Comparison of ENCODE assay signal across 1 cellular context in genomic region chr22:39773976-39774539, GRCh38.
TF ChIP-seq lines count a peak whose summit lies in the region.

No MANE protein-coding gene starts in this region.

TF ChIP-seq in K562, 482 proteins besides CTCF, POLR2A, EP300 and RAD21 (continued from another document and continues in another):
- TF ChIP-seq ZNF77 (CRISPR knock-in tag; IDR thresholded peaks at IDR 0.05) (no peak), ZNF79 (CRISPR knock-in tag; IDR thresholded peaks at IDR 0.05; ENCODE audit: low read depth) (no peak), BRD4 (IDR thresholded peaks at IDR 0.05) (no peak), HMG20B (CRISPR knock-in tag; IDR thresholded peaks at IDR 0.05) (no peak), ZNF551 (CRISPR knock-in tag; IDR thresholded peaks at IDR 0.05) (no peak), ZNF143 (CRISPR knock-in tag; IDR thresholded peaks at IDR 0.05) (no peak), GABPB2 (CRISPR knock-in tag; conservative IDR thresholded peaks at IDR 0.05) (no peak), GTF2F1 (IDR thresholded peaks at IDR 0.05; ENCODE audit: low read depth, low read length) (no peak), ZBTB17 (CRISPR knock-in tag; IDR thresholded peaks at IDR 0.05) (no peak), RUNX1 (IDR thresholded peaks at IDR 0.05; ENCODE audit: low read depth) (no peak), KLF16 (IDR thresholded peaks at IDR 0.05) (no peak), HMGN3 (IDR thresholded peaks at IDR 0.05; ENCODE audit: borderline replicate concordance, extremely low read depth, insufficient read length, low read depth, low read length) (peak; percentile 45), TRIM24 (IDR thresholded peaks at IDR 0.05) (no peak; a peak in 1 of 4 replicates), ZNF766 (CRISPR knock-in tag; conservative IDR thresholded peaks at IDR 0.05) (no peak), HNRNPUL1 (IDR thresholded peaks at IDR 0.05; ENCODE audit: low read length) (no peak), RBM17 (IDR thresholded peaks at IDR 0.05; ENCODE audit: borderline replicate concordance, low read depth, low read length) (no peak), CTBP1 (IDR thresholded peaks at IDR 0.05; ENCODE audit: borderline replicate concordance) (peak; percentile 83), CTCFL (IDR thresholded peaks at IDR 0.05; ENCODE audit: borderline replicate concordance, insufficient read depth, low read depth, low read length, poor library complexity, severe bottlenecking) (no peak), NFIX (CRISPR knock-in tag; IDR thresholded peaks at IDR 0.05; ENCODE audit: low read depth) (no peak), MEF2A (IDR thresholded peaks at IDR 0.05; ENCODE audit: control insufficient read depth, low read depth, low read length) (no peak), JUND (IDR thresholded peaks at IDR 0.05; ENCODE audit: borderline replicate concordance, low read depth, low read length) (peak; percentile 80), JUND (tag; IDR thresholded peaks at IDR 0.05; ENCODE audit: borderline replicate concordance, low read depth, low read length) (peak; percentile 86), ADNP (tag; IDR thresholded peaks at IDR 0.05) (no peak; the same call in 1 of the 2 replicates), MAFG (tag; conservative IDR thresholded peaks at IDR 0.05) (no peak), MYBL2 (IDR thresholded peaks at IDR 0.05; ENCODE audit: low read depth) (no peak), MYBL2 (CRISPR knock-in tag; IDR thresholded peaks at IDR 0.05; ENCODE audit: borderline replicate concordance) (no peak), TEAD2 (tag; IDR thresholded peaks at IDR 0.05) (0 out of 2 replicates have a peak, but pooled peaks have one; percentile 9), ZFP30 (CRISPR knock-in tag; IDR thresholded peaks at IDR 0.05; ENCODE audit: borderline replicate concordance) (no peak), PHF8 (IDR thresholded peaks at IDR 0.05; ENCODE audit: borderline replicate concordance, low read length) (no peak), ZBTB11 (CRISPR knock-in tag; IDR thresholded peaks at IDR 0.05) (no peak)
- TF ChIP-seq, protein P1, sequence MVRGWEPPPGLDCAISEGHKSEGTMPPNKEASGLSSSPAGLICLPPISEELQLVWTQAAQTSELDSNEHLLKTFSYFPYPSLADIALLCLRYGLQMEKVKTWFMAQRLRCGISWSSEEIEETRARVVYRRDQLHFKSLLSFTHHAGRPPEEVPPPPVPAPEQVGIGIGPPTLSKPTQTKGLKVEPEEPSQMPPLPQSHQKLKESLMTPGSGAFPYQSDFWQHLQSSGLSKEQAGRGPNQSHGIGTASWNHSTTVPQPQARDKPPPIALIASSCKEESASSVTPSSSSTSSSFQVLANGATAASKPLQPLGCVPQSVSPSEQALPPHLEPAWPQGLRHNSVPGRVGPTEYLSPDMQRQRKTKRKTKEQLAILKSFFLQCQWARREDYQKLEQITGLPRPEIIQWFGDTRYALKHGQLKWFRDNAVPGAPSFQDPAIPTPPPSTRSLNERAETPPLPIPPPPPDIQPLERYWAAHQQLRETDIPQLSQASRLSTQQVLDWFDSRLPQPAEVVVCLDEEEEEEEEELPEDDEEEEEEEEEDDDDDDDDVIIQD (CRISPR knock-in tag; IDR thresholded peaks at IDR 0.05): no peak
- TF ChIP-seq, protein P2, sequence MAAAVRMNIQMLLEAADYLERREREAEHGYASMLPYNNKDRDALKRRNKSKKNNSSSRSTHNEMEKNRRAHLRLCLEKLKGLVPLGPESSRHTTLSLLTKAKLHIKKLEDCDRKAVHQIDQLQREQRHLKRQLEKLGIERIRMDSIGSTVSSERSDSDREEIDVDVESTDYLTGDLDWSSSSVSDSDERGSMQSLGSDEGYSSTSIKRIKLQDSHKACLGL (CRISPR knock-in tag; IDR thresholded peaks at IDR 0.05; ENCODE audit: borderline replicate concordance, poor library complexity, severe bottlenecking): no peak
- TF ChIP-seq, protein P3, sequence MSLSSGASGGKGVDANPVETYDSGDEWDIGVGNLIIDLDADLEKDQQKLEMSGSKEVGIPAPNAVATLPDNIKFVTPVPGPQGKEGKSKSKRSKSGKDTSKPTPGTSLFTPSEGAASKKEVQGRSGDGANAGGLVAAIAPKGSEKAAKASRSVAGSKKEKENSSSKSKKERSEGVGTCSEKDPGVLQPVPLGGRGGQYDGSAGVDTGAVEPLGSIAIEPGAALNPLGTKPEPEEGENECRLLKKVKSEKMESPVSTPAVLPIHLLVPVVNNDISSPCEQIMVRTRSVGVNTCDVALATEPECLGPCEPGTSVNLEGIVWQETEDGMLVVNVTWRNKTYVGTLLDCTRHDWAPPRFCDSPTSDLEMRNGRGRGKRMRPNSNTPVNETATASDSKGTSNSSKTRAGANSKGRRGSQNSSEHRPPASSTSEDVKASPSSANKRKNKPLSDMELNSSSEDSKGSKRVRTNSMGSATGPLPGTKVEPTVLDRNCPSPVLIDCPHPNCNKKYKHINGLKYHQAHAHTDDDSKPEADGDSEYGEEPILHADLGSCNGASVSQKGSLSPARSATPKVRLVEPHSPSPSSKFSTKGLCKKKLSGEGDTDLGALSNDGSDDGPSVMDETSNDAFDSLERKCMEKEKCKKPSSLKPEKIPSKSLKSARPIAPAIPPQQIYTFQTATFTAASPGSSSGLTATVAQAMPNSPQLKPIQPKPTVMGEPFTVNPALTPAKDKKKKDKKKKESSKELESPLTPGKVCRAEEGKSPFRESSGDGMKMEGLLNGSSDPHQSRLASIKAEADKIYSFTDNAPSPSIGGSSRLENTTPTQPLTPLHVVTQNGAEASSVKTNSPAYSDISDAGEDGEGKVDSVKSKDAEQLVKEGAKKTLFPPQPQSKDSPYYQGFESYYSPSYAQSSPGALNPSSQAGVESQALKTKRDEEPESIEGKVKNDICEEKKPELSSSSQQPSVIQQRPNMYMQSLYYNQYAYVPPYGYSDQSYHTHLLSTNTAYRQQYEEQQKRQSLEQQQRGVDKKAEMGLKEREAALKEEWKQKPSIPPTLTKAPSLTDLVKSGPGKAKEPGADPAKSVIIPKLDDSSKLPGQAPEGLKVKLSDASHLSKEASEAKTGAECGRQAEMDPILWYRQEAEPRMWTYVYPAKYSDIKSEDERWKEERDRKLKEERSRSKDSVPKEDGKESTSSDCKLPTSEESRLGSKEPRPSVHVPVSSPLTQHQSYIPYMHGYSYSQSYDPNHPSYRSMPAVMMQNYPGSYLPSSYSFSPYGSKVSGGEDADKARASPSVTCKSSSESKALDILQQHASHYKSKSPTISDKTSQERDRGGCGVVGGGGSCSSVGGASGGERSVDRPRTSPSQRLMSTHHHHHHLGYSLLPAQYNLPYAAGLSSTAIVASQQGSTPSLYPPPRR (CRISPR knock-in tag; IDR thresholded peaks at IDR 0.05; ENCODE audit: borderline replicate concordance): no peak
- TF ChIP-seq, protein P4, sequence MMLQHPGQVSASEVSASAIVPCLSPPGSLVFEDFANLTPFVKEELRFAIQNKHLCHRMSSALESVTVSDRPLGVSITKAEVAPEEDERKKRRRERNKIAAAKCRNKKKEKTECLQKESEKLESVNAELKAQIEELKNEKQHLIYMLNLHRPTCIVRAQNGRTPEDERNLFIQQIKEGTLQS (IDR thresholded peaks at IDR 0.05): peak; percentile 95
- TF ChIP-seq, protein P4 (CRISPR knock-in tag; conservative IDR thresholded peaks at IDR 0.05): no peak
- TF ChIP-seq, protein P5, sequence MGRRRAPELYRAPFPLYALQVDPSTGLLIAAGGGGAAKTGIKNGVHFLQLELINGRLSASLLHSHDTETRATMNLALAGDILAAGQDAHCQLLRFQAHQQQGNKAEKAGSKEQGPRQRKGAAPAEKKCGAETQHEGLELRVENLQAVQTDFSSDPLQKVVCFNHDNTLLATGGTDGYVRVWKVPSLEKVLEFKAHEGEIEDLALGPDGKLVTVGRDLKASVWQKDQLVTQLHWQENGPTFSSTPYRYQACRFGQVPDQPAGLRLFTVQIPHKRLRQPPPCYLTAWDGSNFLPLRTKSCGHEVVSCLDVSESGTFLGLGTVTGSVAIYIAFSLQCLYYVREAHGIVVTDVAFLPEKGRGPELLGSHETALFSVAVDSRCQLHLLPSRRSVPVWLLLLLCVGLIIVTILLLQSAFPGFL (CRISPR knock-in tag; IDR thresholded peaks at IDR 0.05): no peak
- TF ChIP-seq, protein P6, sequence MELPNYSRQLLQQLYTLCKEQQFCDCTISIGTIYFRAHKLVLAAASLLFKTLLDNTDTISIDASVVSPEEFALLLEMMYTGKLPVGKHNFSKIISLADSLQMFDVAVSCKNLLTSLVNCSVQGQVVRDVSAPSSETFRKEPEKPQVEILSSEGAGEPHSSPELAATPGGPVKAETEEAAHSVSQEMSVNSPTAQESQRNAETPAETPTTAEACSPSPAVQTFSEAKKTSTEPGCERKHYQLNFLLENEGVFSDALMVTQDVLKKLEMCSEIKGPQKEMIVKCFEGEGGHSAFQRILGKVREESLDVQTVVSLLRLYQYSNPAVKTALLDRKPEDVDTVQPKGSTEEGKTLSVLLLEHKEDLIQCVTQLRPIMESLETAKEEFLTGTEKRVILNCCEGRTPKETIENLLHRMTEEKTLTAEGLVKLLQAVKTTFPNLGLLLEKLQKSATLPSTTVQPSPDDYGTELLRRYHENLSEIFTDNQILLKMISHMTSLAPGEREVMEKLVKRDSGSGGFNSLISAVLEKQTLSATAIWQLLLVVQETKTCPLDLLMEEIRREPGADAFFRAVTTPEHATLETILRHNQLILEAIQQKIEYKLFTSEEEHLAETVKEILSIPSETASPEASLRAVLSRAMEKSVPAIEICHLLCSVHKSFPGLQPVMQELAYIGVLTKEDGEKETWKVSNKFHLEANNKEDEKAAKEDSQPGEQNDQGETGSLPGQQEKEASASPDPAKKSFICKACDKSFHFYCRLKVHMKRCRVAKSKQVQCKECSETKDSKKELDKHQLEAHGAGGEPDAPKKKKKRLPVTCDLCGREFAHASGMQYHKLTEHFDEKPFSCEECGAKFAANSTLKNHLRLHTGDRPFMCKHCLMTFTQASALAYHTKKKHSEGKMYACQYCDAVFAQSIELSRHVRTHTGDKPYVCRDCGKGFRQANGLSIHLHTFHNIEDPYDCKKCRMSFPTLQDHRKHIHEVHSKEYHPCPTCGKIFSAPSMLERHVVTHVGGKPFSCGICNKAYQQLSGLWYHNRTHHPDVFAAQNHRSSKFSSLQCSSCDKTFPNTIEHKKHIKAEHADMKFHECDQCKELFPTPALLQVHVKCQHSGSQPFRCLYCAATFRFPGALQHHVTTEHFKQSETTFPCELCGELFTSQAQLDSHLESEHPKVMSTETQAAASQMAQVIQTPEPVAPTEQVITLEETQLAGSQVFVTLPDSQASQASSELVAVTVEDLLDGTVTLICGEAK (IDR thresholded peaks at IDR 0.05): no peak
- TF ChIP-seq, protein P6 (CRISPR knock-in tag; IDR thresholded peaks at IDR 0.05): no peak
